22 cellular contexts compared by ENCODE assay signal in the genomic region with DNA sequence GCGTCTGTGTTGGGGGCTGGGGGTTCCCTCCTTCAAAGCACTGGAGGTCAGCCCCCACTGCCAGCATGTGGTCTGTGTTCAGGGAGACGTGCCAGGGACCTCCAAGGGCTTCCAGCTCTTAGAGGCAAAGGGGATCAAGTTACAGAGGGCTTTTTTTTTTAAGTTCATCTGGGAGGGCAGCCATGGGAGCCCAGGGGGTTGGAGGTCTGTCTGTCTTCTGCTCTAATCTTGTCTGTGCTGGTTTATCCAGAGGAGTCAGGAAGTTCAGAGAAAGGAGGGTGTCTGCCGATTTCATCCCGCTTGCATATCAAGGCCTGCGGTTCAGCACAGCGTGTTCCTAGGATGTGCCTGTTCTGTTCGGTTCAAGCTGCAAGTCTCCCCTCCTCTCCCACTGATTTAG.
DNase-seq lines count a peak whose midpoint lies in the region; ATAC-seq and TF ChIP-seq lines count a peak whose summit lies in the region.
"Had no signal": no experiment of that assay in that cellular context is flagged by ENCODE, and none has a peak within 500 bp of the region (broad histone marks: within the 10 kb centered on the region; RNA-seq: fewer than 3 reads in every experiment).

No MANE protein-coding gene starts in this region.

- peaks cover 3% of the 10 kb centered on the region for H3K27me3 Mint-ChIP-seq in nephron progenitor cell (ENCODE audit: low read depth, poor library complexity)
- H3K27me3 Mint-ChIP-seq: activated CD4-positive, alpha-beta T cell treated with anti-CD3 and anti-CD28 coated beads, Interleukin-2, amount 10 ng/mL, durations not matched to agents 7 days and 5 days had no signal

- peak in 6 of 8 donors; percentile 16 to 84 (median 43) for ATAC-seq in heart right ventricle
- no peak for ATAC-seq in HG02870 (IDR thresholded peaks at IDR 0.05; ENCODE audit: unreplicated experiment)
- ATAC-seq in GM18873 (IDR thresholded peaks at IDR 0.05; ENCODE audit: low FRiP score, unreplicated experiment): no peak
- ATAC-seq: A549; activated naive CD8-positive, alpha-beta T cell treated with anti-CD3 and anti-CD28 coated beads, Interleukin-2, amount 50 U/mL, for 24 hours; T-cell; upper lobe of right lung had no signal

- peaks cover 36% of the 10 kb centered on the region for H3K4me1 ChIP-seq in cardiac muscle cell (ENCODE audit: low read depth)
- H3K4me1 ChIP-seq in heart right ventricle: peaks cover 0 to 6% (median 0%) of the 10 kb centered on the region in 9 donors
- no peaks in the 10 kb centered on the region for H3K4me1 ChIP-seq in thyroid gland
- H3K4me1 ChIP-seq: A549, breast epithelium, pancreas, stomach, upper lobe of right lung had no signal

- intact Hi-C loops in cardiac septum (cut with DNase I): no loop called here
- intact Hi-C loops in heart right ventricle (cut with DNase I): no loop called here
- intact Hi-C loops in thyroid gland (cut with DNase I): no loop called here

- peaks cover 78% of the 10 kb centered on the region for H3K4me1 Mint-ChIP-seq in nephron progenitor cell
- H3K4me1 Mint-ChIP-seq: activated CD4-positive, alpha-beta T cell treated with anti-CD3 and anti-CD28 coated beads, Interleukin-2, amount 10 ng/mL, durations not matched to agents 7 days and 5 days; activated naive CD8-positive, alpha-beta T cell treated with anti-CD3 and anti-CD28 coated beads, Interleukin-2, amount 50 U/mL, for 24 hours; T-cell had no signal

- H3K27me3 ChIP-seq in cardiac muscle cell (no peaks in the 10 kb centered on the region), heart right ventricle (peaks cover 0 to 41% (median 7%) of the 10 kb centered on the region in 7 donors), thyroid gland (no peaks in the 10 kb centered on the region)
- H3K27me3 ChIP-seq: BLaER1 treated with 17β-estradiol and CSF1 and Interleukin-3, amounts not matched to agents 10 nM and 100 nM; breast epithelium had no signal

- H3K36me3 Mint-ChIP-seq in nephron progenitor cell (ENCODE audit: low read depth): peaks cover 16% of the 10 kb centered on the region
- H3K36me3 Mint-ChIP-seq: T-cell had no signal

- no peaks in the 10 kb centered on the region for H3K9me3 Mint-ChIP-seq in nephron progenitor cell
- H3K9me3 Mint-ChIP-seq: activated CD4-positive, alpha-beta T cell treated with anti-CD3 and anti-CD28 coated beads, Interleukin-2, amount 10 ng/mL, durations not matched to agents 7 days and 5 days had no signal

- no peaks in the 10 kb centered on the region for H3K9me3 ChIP-seq in cardiac muscle cell (ENCODE audit: low read depth)
- peaks cover 0 to 16% (median 0%) of the 10 kb centered on the region in 11 donors for H3K9me3 ChIP-seq in heart right ventricle
- H3K9me3 ChIP-seq in thyroid gland: no peaks in the 10 kb centered on the region
- H3K9me3 ChIP-seq: A549, pancreas, upper lobe of right lung had no signal

- DNase-seq in cardiac muscle cell (ENCODE audit: low read depth in 1 of 2, low spot score in 1 of 2) (peak; percentile 31 to 59), cardiac septum (ENCODE audit: low spot score) (no peak), heart right ventricle (no peak), nephron progenitor cell (peak; percentile 31), NCI-H2081 (lab: John Stamatoyannopoulos, UW) (no peak), thyroid gland (no peak)
- DNase-seq: activated CD4-positive, alpha-beta T cell treated with anti-CD3 and anti-CD28 coated beads, Interleukin-2, amount 10 ng/mL, durations not matched to agents 7 days and 5 days; activated naive CD8-positive, alpha-beta T cell treated with anti-CD3 and anti-CD28 coated beads, Interleukin-2, amount 50 U/mL, for 24 hours; dermis blood vessel endothelial cell; foreskin melanocyte; NCI-H187 treated with DMSO at 0.1 percent for 48 hours; NCI-H446 treated with DMSO at 0.1 percent for 48 hours; pancreas; stomach; T-cell; upper lobe of right lung had no signal

- TF ChIP-seq POLR2A in thyroid gland (IDR thresholded peaks at IDR 0.05): no peak

- H3K36me3 ChIP-seq in cardiac muscle cell: no peaks in the 10 kb centered on the region
- no peaks in the 10 kb centered on the region for H3K36me3 ChIP-seq in heart right ventricle
- H3K36me3 ChIP-seq in thyroid gland: no peaks in the 10 kb centered on the region
- H3K36me3 ChIP-seq: BLaER1 treated with 17β-estradiol and CSF1 and Interleukin-3, amounts not matched to agents 10 nM and 100 nM; breast epithelium; pancreas; stomach; upper lobe of right lung had no signal

- peak overlapping the region; percentile 99 for H3K27ac Mint-ChIP-seq in nephron progenitor cell
- H3K27ac Mint-ChIP-seq: activated CD4-positive, alpha-beta T cell treated with anti-CD3 and anti-CD28 coated beads, Interleukin-2, amount 10 ng/mL, durations not matched to agents 7 days and 5 days; activated naive CD8-positive, alpha-beta T cell treated with anti-CD3 and anti-CD28 coated beads, Interleukin-2, amount 50 U/mL, for 24 hours; activated T-helper 2 cell treated with anti-CD3 and anti-CD28 coated beads, Interferon-gamma antibody, Interleukin-2, Interleukin-4, amounts not matched to agents 10 μg/mL and 5 μg/mL and 100 μg/mL, durations not matched to agents 14 hours and 24 hours and 36 hours; T-cell had no signal

- H3K4me3 Mint-ChIP-seq in nephron progenitor cell: peak overlapping the region; percentile 77
- H3K4me3 Mint-ChIP-seq: activated CD4-positive, alpha-beta T cell treated with anti-CD3 and anti-CD28 coated beads, Interleukin-2, amount 10 ng/mL, durations not matched to agents 7 days and 5 days; activated naive CD8-positive, alpha-beta T cell treated with anti-CD3 and anti-CD28 coated beads, Interleukin-2, amount 50 U/mL, for 24 hours; T-cell had no signal

- WGBS in heart right ventricle, 2 donors: 3 to 5% methylated on average over 7 of the region's 7 CpGs
- WGBS in thyroid gland, 2 donors: 10 to 14% methylated on average over 1 to 7 of the region's 7 CpGs

- H3K27ac ChIP-seq in cardiac muscle cell (no peak overlapping the region), heart right ventricle (no peak overlapping the region), thyroid gland (no peak overlapping the region)
- H3K27ac ChIP-seq: A549; BLaER1 treated with 17β-estradiol and CSF1 and Interleukin-3, amounts not matched to agents 10 nM and 100 nM; stomach; upper lobe of right lung had no signal

- no peak overlapping the region for H3K4me3 ChIP-seq in cardiac muscle cell
- H3K4me3 ChIP-seq in heart right ventricle: no peak overlapping the region
- no peak overlapping the region for H3K4me3 ChIP-seq in thyroid gland (replicated peaks in 1 of 3)
- H3K4me3 ChIP-seq: A549; BLaER1 treated with 17β-estradiol and CSF1 and Interleukin-3, amounts not matched to agents 10 nM and 100 nM; breast epithelium; pancreas; stomach; upper lobe of right lung had no signal

- TF ChIP-seq CTCF in cardiac muscle cell (IDR thresholded peaks at IDR 0.05; ENCODE audit: low read depth, low read length) (no peak), heart right ventricle (IDR thresholded peaks at IDR 0.05) (no peak), nephron progenitor cell (IDR thresholded peaks at IDR 0.05) (no peak), thyroid gland (IDR thresholded peaks at IDR 0.05) (no peak)

Comparison
In these comparisons a context has a peak if more than half of its experiments do, and no peak if none do; other contexts are left out.
1. DNase-seq: peak in cardiac muscle cell (2 of 2) and nephron progenitor cell (single experiment); none in cardiac septum (single experiment), heart right ventricle (0 of 2), NCI-H2081 (0 of 2) and thyroid gland (0 of 2).
2. ATAC-seq: peak in heart right ventricle (6 of 8); none in HG02870 (single experiment) and GM18873 (single experiment).